8 cellular contexts compared by ENCODE assay signal in genomic region chr17:40111221-40112128, GRCh38. TPM values are rescaled to one million over a fixed set of nuclear protein-coding genes. Genes with fewer than 3 reads are reported as not detected.
DNase-seq lines count a peak whose midpoint lies in the region; ATAC-seq, FAIRE-seq and TF ChIP-seq lines count a peak whose summit lies in the region.

No MANE protein-coding gene starts in this region.

- no peaks in the 10 kb centered on the region for H3K9me3 ChIP-seq in effector memory CD4-positive, alpha-beta T cell (ENCODE audit: control insufficient read depth, low read length)

- H3K27me3 ChIP-seq in effector memory CD4-positive, alpha-beta T cell (replicated peaks; ENCODE audit: control insufficient read depth, insufficient read depth, low read length, poor library complexity, severe bottlenecking): no peaks in the 10 kb centered on the region

- peak overlapping the region; percentile 66 for H3K27ac ChIP-seq in effector memory CD4-positive, alpha-beta T cell (ENCODE audit: insufficient read depth, low read length, poor library complexity, severe bottlenecking)

- DNase-seq in GM12891 (ENCODE audit: insufficient read length, low spot score) (peak; percentile 64), HUDEP-2 (lab: John Stamatoyannopoulos, UW; ENCODE audit: unreplicated experiment in 76 of 76) (peak in 72 of 76 experiments; percentile 23 to 85 (median 63)), NCI-H82 (lab: John Stamatoyannopoulos, UW) (peak; percentile 99), lung microvascular endothelial cell (ENCODE audit: low read depth in 2 of 2) (peak; percentile 95 to 99)
- peak; percentile 78 for DNase-seq in activated CD4-positive, alpha-beta memory T cell treated with anti-CD3 and anti-CD28 coated beads, Interleukin-2, amount 10 ng/mL, durations not matched to agents 7 days and 5 days
- peak in 2 of 3 donors; percentile 52 to 59 for DNase-seq in effector memory CD4-positive, alpha-beta T cell
- peak; percentile 79 for DNase-seq in stimulated activated CD8-positive, alpha-beta memory T cell treated with anti-CD3 and anti-CD28 coated beads, Interleukin-4, amount 100 ng/mL, for 48 hours

- POLR2A ChIA-PET in activated CD4-positive, alpha-beta memory T cell treated with anti-CD3 and anti-CD28 coated beads, Interleukin-2, amount 10 ng/mL, durations not matched to agents 7 days and 5 days (lab: Charles Lee): interaction anchor here (1.3 to 6.9 kb wide), 8 partner anchors 9 to 57 kb away, joined by 5 to 132 read pairs (median 9); partner anchors contain the start of genes CASC3, MED24, MSL1 and NR1D1

- CTCF ChIA-PET in activated CD4-positive, alpha-beta memory T cell treated with anti-CD3 and anti-CD28 coated beads, Interleukin-2, amount 10 ng/mL, durations not matched to agents 7 days and 5 days (lab: Charles Lee): interaction anchor here (0.6 to 7.4 kb wide), 25 partner anchors 12 to 597 kb away, joined by 3 to 141 read pairs (median 8); partner anchors contain the start of genes CASC3, MED24, MSL1 and NR1D1

- peak overlapping the region; percentile 4 for H3K4me3 Mint-ChIP-seq in activated CD4-positive, alpha-beta memory T cell treated with anti-CD3 and anti-CD28 coated beads, Interleukin-2, amount 10 ng/mL, durations not matched to agents 7 days and 5 days

- FAIRE-seq in GM12891 (lab: Jason Lieb, UNC): peak; percentile 55

- peak overlapping the region; percentile 20 for H3K4me3 ChIP-seq in effector memory CD4-positive, alpha-beta T cell (ENCODE audit: insufficient read depth, low read depth, low read length, poor library complexity, severe bottlenecking)

- peaks cover 69% of the 10 kb centered on the region for H3K4me1 ChIP-seq in effector memory CD4-positive, alpha-beta T cell (ENCODE audit: control insufficient read depth, insufficient read depth, low read length, poor library complexity, severe bottlenecking)

- no peaks in the 10 kb centered on the region for H3K9me3 Mint-ChIP-seq in activated CD4-positive, alpha-beta memory T cell treated with anti-CD3 and anti-CD28 coated beads, Interleukin-2, amount 10 ng/mL, durations not matched to agents 7 days and 5 days

- H3K36me3 ChIP-seq in effector memory CD4-positive, alpha-beta T cell (ENCODE audit: control insufficient read depth, insufficient read depth, low read length): no peaks in the 10 kb centered on the region

- peak overlapping the region; percentile 44 for H3K27ac Mint-ChIP-seq in activated CD4-positive, alpha-beta memory T cell treated with anti-CD3 and anti-CD28 coated beads, Interleukin-2, amount 10 ng/mL, durations not matched to agents 7 days and 5 days

- H3K27me3 Mint-ChIP-seq in activated CD4-positive, alpha-beta memory T cell treated with anti-CD3 and anti-CD28 coated beads, Interleukin-2, amount 10 ng/mL, durations not matched to agents 7 days and 5 days: no peaks in the 10 kb centered on the region

- no peaks in the 10 kb centered on the region for H3K36me3 Mint-ChIP-seq in activated CD4-positive, alpha-beta memory T cell treated with anti-CD3 and anti-CD28 coated beads, Interleukin-2, amount 10 ng/mL, durations not matched to agents 7 days and 5 days (ENCODE audit: low read depth)

- peaks cover 72% of the 10 kb centered on the region for H3K4me1 Mint-ChIP-seq in activated CD4-positive, alpha-beta memory T cell treated with anti-CD3 and anti-CD28 coated beads, Interleukin-2, amount 10 ng/mL, durations not matched to agents 7 days and 5 days

- no peak for ATAC-seq in GM18502 (IDR thresholded peaks at IDR 0.05; ENCODE audit: poor library complexity, unreplicated experiment)

- no peak for TF ChIP-seq POLR2A in GM12891 (IDR thresholded peaks at IDR 0.05; ENCODE audit: low read depth, low read length)

TF ChIP-seq in GM12891, 5 proteins besides CTCF, POLR2A, EP300 and RAD21:
- TF ChIP-seq SPI1 (IDR thresholded peaks at IDR 0.05; ENCODE audit: low read depth, low read length) (no peak), PAX5 (IDR thresholded peaks at IDR 0.05; ENCODE audit: insufficient read depth, low read length, severe bottlenecking) (no peak), POU2F2 (IDR thresholded peaks at IDR 0.05; ENCODE audit: low read depth, low read length) (no peak), TAF1 (IDR thresholded peaks at IDR 0.05; ENCODE audit: low read depth, low read length) (no peak), POLR2AphosphoS5 (IDR thresholded peaks at IDR 0.05; ENCODE audit: low read depth, low read length) (no peak)

RNA-seq across cellular contexts. Expression of gene MSL1, which starts 10.3 kb away (rescaled TPM):
- polyA plus RNA-seq in GM12891 (2012; ENCODE audit: low read depth, missing spikeins): 42.1 TPM
- total RNA-seq in activated CD4-positive, alpha-beta memory T cell treated with anti-CD3 and anti-CD28 coated beads, Interleukin-2, amount 10 ng/mL, durations not matched to agents 7 days and 5 days: 100 to 1,000 TPM; 102 to 103 TPM
- 23.1 and 37.9 TPM in 2 replicates for total RNA-seq in lung microvascular endothelial cell

RNA-seq across cellular contexts. Expression of gene NR1D1, which starts 11.1 kb away (rescaled TPM):
- 1.6 TPM for polyA plus RNA-seq in GM12891 (2012; ENCODE audit: low read depth, missing spikeins)
- 1 to 10 TPM; 5.2 to 5.9 TPM for total RNA-seq in activated CD4-positive, alpha-beta memory T cell treated with anti-CD3 and anti-CD28 coated beads, Interleukin-2, amount 10 ng/mL, durations not matched to agents 7 days and 5 days
- total RNA-seq in lung microvascular endothelial cell: 0.65 and 1.2 TPM in 2 replicates

RNA-seq across cellular contexts. Expression of gene CASC3, which starts 28.9 kb away (rescaled TPM):
- polyA plus RNA-seq in GM12891 (2012; ENCODE audit: low read depth, missing spikeins): 34.8 TPM
- total RNA-seq in activated CD4-positive, alpha-beta memory T cell treated with anti-CD3 and anti-CD28 coated beads, Interleukin-2, amount 10 ng/mL, durations not matched to agents 7 days and 5 days: 10 to 100 TPM; 84.5 to 89.1 TPM
- 20.0 and 25.0 TPM in 2 replicates for total RNA-seq in lung microvascular endothelial cell

RNA-seq across cellular contexts. Expression of gene THRA, which starts 48.7 kb away (rescaled TPM):
- 1.9 TPM for polyA plus RNA-seq in GM12891 (2012; ENCODE audit: low read depth, missing spikeins)
- total RNA-seq in activated CD4-positive, alpha-beta memory T cell treated with anti-CD3 and anti-CD28 coated beads, Interleukin-2, amount 10 ng/mL, durations not matched to agents 7 days and 5 days: 1 to 10 TPM; 8.4 TPM
- 11.6 and 21.4 TPM in 2 replicates for total RNA-seq in lung microvascular endothelial cell

RNA-seq across cellular contexts. Expression of gene MED24, which starts 57.3 kb away (rescaled TPM):
- 41.6 TPM for polyA plus RNA-seq in GM12891 (2012; ENCODE audit: low read depth, missing spikeins)
- 10 to 100 TPM; 82.2 to 84.2 TPM for total RNA-seq in activated CD4-positive, alpha-beta memory T cell treated with anti-CD3 and anti-CD28 coated beads, Interleukin-2, amount 10 ng/mL, durations not matched to agents 7 days and 5 days
- total RNA-seq in lung microvascular endothelial cell: 29.2 and 30.3 TPM in 2 replicates
